11 cellular contexts compared by ENCODE assay signal in genomic region chr22:38238519-38239051, GRCh38. TPM values are rescaled to one million over a fixed set of nuclear protein-coding genes. Genes with fewer than 3 reads are reported as not detected.
DNase-seq lines count a peak whose midpoint lies in the region; ATAC-seq, FAIRE-seq and TF ChIP-seq lines count a peak whose summit lies in the region.
"Had no signal": no experiment of that assay in that cellular context is flagged by ENCODE, and none has a peak within 500 bp of the region (broad histone marks: within the 10 kb centered on the region; RNA-seq: fewer than 3 reads in every experiment).

No MANE protein-coding gene starts in this region.

- H3K4me3 ChIP-seq in HCT116 (replicated peaks in 1 of 2; ENCODE audit: low read depth in 1 of 2, low read length in 2 of 2) (no peak overlapping the region), keratinocyte (ENCODE audit: control insufficient read depth in 2 of 3, extremely low read depth in 1 of 3, insufficient read depth in 2 of 3, low read depth in 1 of 3, low read length in 3 of 3) (no peak overlapping the region), subcutaneous abdominal adipose tissue (ENCODE audit: low read depth in 1 of 5, low read length in 5 of 5) (peak overlapping the region in 1 of 5 donors; percentile 31)

- DNase-seq in HCT116 (ENCODE audit: low read depth, low spot score) (no peak), keratinocyte (ENCODE audit: low read depth, low spot score) (no peak), COLO668 (lab: John Stamatoyannopoulos, UW; ENCODE audit: unreplicated experiment) (no peak)
- no peak for DNase-seq in stimulated activated CD4-positive, alpha-beta T cell treated with anti-CD3 and anti-CD28 coated beads, Interleukin-4, amount 100 ng/mL, for 24 hours
- DNase-seq in activated T-cell treated with anti-CD3 and anti-CD28 coated beads, Interleukin-2, amount 50 U/mL, for 48 hours: no peak
- DNase-seq: DMS79 treated with DMSO at 0.1 percent for 48 hours; NCI-H345; stimulated activated CD4-positive, alpha-beta T cell treated with anti-CD3 and anti-CD28 coated beads, Interleukin-15, amount 100 ng/mL, for 24 hours had no signal

- H3K9ac ChIP-seq in HCT116 (ENCODE audit: low read length): peak overlapping the region; percentile 29
- H3K9ac ChIP-seq in keratinocyte (ENCODE audit: control insufficient read depth, extremely low read depth, insufficient read depth, low read length): peak overlapping the region; percentile 28
- peak overlapping the region in 3 of 5 donors; percentile 51 to 94 (median 57) for H3K9ac ChIP-seq in subcutaneous abdominal adipose tissue (ENCODE audit: low read length in 5 of 5)

- H3K27me3 ChIP-seq in HCT116 (ENCODE audit: insufficient read depth, low read length) (no peaks in the 10 kb centered on the region), keratinocyte (ENCODE audit: control insufficient read depth, extremely low read depth, insufficient read depth, low read length) (no peaks in the 10 kb centered on the region), subcutaneous abdominal adipose tissue (ENCODE audit: control insufficient read depth in 5 of 5, insufficient read depth in 4 of 5, low read length in 5 of 5) (no peaks in the 10 kb centered on the region)

- RAD21 ChIA-PET in HCT116 (lab: Charles Lee; ENCODE audit: low non-redundant PET in 1 of 2, low total read pairs in 2 of 2, uncharacterized antibody in 2 of 2, unreplicated experiment in 2 of 2): no interaction called here

- H3K36me3 ChIP-seq in HCT116 (ENCODE audit: control insufficient read depth in 1 of 2, insufficient read depth in 2 of 2, low read length in 2 of 2) (peaks cover 2 to 18% of the 10 kb centered on the region in 2 experiments; a peak in 3 of 4 replicates), keratinocyte (ENCODE audit: control insufficient read depth in 2 of 2, extremely low read depth in 1 of 2, insufficient read depth in 2 of 2, low read length in 2 of 2) (peaks cover 17 to 19% of the 10 kb centered on the region in 2 experiments), subcutaneous abdominal adipose tissue (ENCODE audit: control insufficient read depth in 5 of 5, insufficient read depth in 5 of 5, low read length in 5 of 5) (peaks cover 0 to 29% (median 19%) of the 10 kb centered on the region in 5 donors)

- no peak for FAIRE-seq in keratinocyte (lab: Jason Lieb, UNC)

- H3K79me2 ChIP-seq in HCT116 (ENCODE audit: insufficient read depth, low read length): no peaks in the 10 kb centered on the region; the same call in 1 of the 2 replicates
- H3K79me2 ChIP-seq in keratinocyte (ENCODE audit: control insufficient read depth, insufficient read depth, low read length): no peaks in the 10 kb centered on the region

- intact Hi-C loops in HCT116 (cut with micrococcal nuclease): no loop called here

- no peaks in the 10 kb centered on the region for H3K9me1 ChIP-seq in keratinocyte (ENCODE audit: control insufficient read depth, extremely low read depth, insufficient read depth, low read length)

- H4K20me1 ChIP-seq in HCT116 (ENCODE audit: insufficient read depth): no peaks in the 10 kb centered on the region
- H4K20me1 ChIP-seq in keratinocyte (ENCODE audit: control insufficient read depth, extremely low read depth, insufficient read depth, low read length): no peaks in the 10 kb centered on the region

- no peak for TF ChIP-seq POLR2A in HCT116 (IDR thresholded peaks at IDR 0.05; ENCODE audit: borderline replicate concordance, extremely low read depth, insufficient read depth, insufficient read length)

- H3K4me1 ChIP-seq in HCT116 (ENCODE audit: control insufficient read depth in 1 of 2, insufficient read depth in 2 of 2, low read length in 2 of 2): peaks cover 36 to 48% of the 10 kb centered on the region in 2 experiments
- H3K4me1 ChIP-seq in keratinocyte (ENCODE audit: control insufficient read depth, extremely low read depth, insufficient read depth, low read length): peaks cover 40% of the 10 kb centered on the region
- H3K4me1 ChIP-seq in subcutaneous abdominal adipose tissue (ENCODE audit: control insufficient read depth in 5 of 5, insufficient read depth in 5 of 5, low read length in 5 of 5): peaks cover 25 to 85% (median 82%) of the 10 kb centered on the region in 5 donors

- H3K4me2 ChIP-seq in HCT116 (ENCODE audit: low read length): peak overlapping the region; percentile 49; the same call in 1 of the 2 replicates
- H3K4me2 ChIP-seq in keratinocyte (ENCODE audit: control insufficient read depth, extremely low read depth, insufficient read depth, low read depth, low read length): no peak overlapping the region

- TF ChIP-seq RAD21 in HCT116 (IDR thresholded peaks at IDR 0.05; ENCODE audit: low read depth): no peak

- POLR2A ChIA-PET in HCT116 (lab: Charles Lee): interaction anchor here (1.4 kb wide), 1 partner anchor 10 kb away, joined by 6 read pairs; no protein-coding TSS in a partner anchor

- no peaks in the 10 kb centered on the region for H3K9me3 ChIP-seq in HCT116 (ENCODE audit: control insufficient read depth in 1 of 2, insufficient read depth in 1 of 2, low read depth in 1 of 2, low read length in 2 of 2)
- no peaks in the 10 kb centered on the region for H3K9me3 ChIP-seq in keratinocyte (ENCODE audit: control insufficient read depth, low read depth, low read length)
- H3K9me3 ChIP-seq in subcutaneous abdominal adipose tissue (ENCODE audit: control insufficient read depth in 5 of 5, low read length in 5 of 5): no peaks in the 10 kb centered on the region

- CTCF ChIA-PET in HCT116 (lab: Charles Lee): no interaction called here

- ATAC-seq in HCT116 (no peak), HG02798 (IDR thresholded peaks at IDR 0.05; ENCODE audit: poor library complexity, unreplicated experiment) (no peak)

- no peaks in the 10 kb centered on the region for H3K9me2 ChIP-seq in HCT116 (ENCODE audit: insufficient read depth)

- no peak overlapping the region for H2AFZ ChIP-seq in HCT116 (ENCODE audit: low read depth, low read length, poor library complexity, severe bottlenecking)
- no peak overlapping the region for H2AFZ ChIP-seq in keratinocyte (ENCODE audit: control insufficient read depth, low read length)

- no TSS peak for BruUV-seq in HCT116 (replicated peaks; lab: Mats Ljungman, UMichigan)

- dilution Hi-C loops in keratinocyte (cut with MboI; ENCODE audit: extremely low pct_ligation_motif_present, low sequenced_read_pairs): no loop called here

- peak overlapping the region; percentile 45; the same call in 1 of the 2 replicates for H3K27ac ChIP-seq in HCT116 (ENCODE audit: low read depth, low read length)
- peak overlapping the region; percentile 94 for H3K27ac ChIP-seq in cingulate gyrus (ENCODE audit: low read depth, low read length)
- peak overlapping the region; percentile 65 for H3K27ac ChIP-seq in keratinocyte (ENCODE audit: control insufficient read depth, insufficient read depth, low read length)
- peak overlapping the region; percentile 96 for H3K27ac ChIP-seq in subcutaneous abdominal adipose tissue (ENCODE audit: low read depth, low read length)

- TF ChIP-seq CTCF in HCT116 (IDR thresholded peaks at IDR 0.05 in 2 of 3, conservative IDR thresholded peaks at IDR 0.05 in 1 of 3; ENCODE audit: borderline replicate concordance in 1 of 3, insufficient read depth in 1 of 3, low read depth in 2 of 3, low read length in 2 of 3) (no peak), keratinocyte (optimal IDR thresholded peaks at IDR 0.05 in 1 of 3, IDR thresholded peaks at IDR 0.05 in 1 of 3, conservative IDR thresholded peaks at IDR 0.05 in 1 of 3; ENCODE audit: extremely low read depth in 1 of 3, insufficient read depth in 2 of 3, low read length in 3 of 3) (no peak)

TF ChIP-seq in HCT116, 20 proteins besides CTCF, POLR2A, EP300 and RAD21 (continues in another document):
- TF ChIP-seq ZFX (IDR thresholded peaks at IDR 0.05): no peak
- no peak for TF ChIP-seq CBX3 (IDR thresholded peaks at IDR 0.05; ENCODE audit: low read depth)
- TF ChIP-seq JUND (IDR thresholded peaks at IDR 0.05): no peak

RNA-seq across cellular contexts. Expression of gene TMEM184B, which starts 34.2 kb away (rescaled TPM):
- total RNA-seq in HCT116 (2021; ENCODE audit: unreplicated experiment): 66.0 TPM
- polyA plus RNA-seq in HCT116 (2012): 51.2 and 55.1 TPM in 2 replicates
- 12.8 to 47.3 TPM (median 18.8 TPM) in 3 replicates for polyA plus RNA-seq in keratinocyte
- 3.8 TPM for polyA plus RNA-seq in keratinocyte (2011; ENCODE audit: low read depth)
- polyA plus RNA-seq in keratinocyte (2011; cell fraction: cytosol; rRNA removed): 25.0 and 37.5 TPM in 2 replicates
- 52.2 and 66.1 TPM in 2 replicates for polyA plus RNA-seq in keratinocyte (2011; cell fraction: nucleus; rRNA removed)
- 27.6 and 57.4 TPM in 2 replicates for polyA plus RNA-seq in keratinocyte (2012; ENCODE audit: low replicate concordance)
- 25.2 to 78.0 TPM (median 29.0 TPM) in 3 replicates for polyA minus RNA-seq in keratinocyte
- 72.3 TPM for polyA minus RNA-seq in keratinocyte (2011; cell fraction: cytosol; rRNA and poly(A)+ RNA removed)
- polyA minus RNA-seq in keratinocyte (2011; cell fraction: nucleus; rRNA and poly(A)+ RNA removed): 35.3 and 44.1 TPM in 2 replicates

RNA-seq across cellular contexts. Expression of gene MAFF, which starts 36.8 kb away (rescaled TPM):
- total RNA-seq in HCT116 (2021; ENCODE audit: unreplicated experiment): 26.0 TPM
- polyA plus RNA-seq in HCT116 (2012): 19.6 and 30.2 TPM in 2 replicates
- polyA plus RNA-seq in keratinocyte: 8.6 to 10.5 TPM (median 10.5 TPM) in 3 replicates
- polyA plus RNA-seq in keratinocyte (2011; ENCODE audit: low read depth): 29.6 TPM
- 7.0 and 9.8 TPM in 2 replicates for polyA plus RNA-seq in keratinocyte (2011; cell fraction: cytosol; rRNA removed)
- 12.7 and 15.8 TPM in 2 replicates for polyA plus RNA-seq in keratinocyte (2011; cell fraction: nucleus; rRNA removed)
- polyA plus RNA-seq in keratinocyte (2012; ENCODE audit: low replicate concordance): 12.2 and 74.2 TPM in 2 replicates
- polyA minus RNA-seq in keratinocyte: 3.1 to 3.9 TPM (median 3.5 TPM) in 3 replicates
- 12.3 TPM for polyA minus RNA-seq in keratinocyte (2011; cell fraction: cytosol; rRNA and poly(A)+ RNA removed)
- polyA minus RNA-seq in keratinocyte (2011; cell fraction: nucleus; rRNA and poly(A)+ RNA removed): 8.0 and 8.1 TPM in 2 replicates

RNA-seq across cellular contexts. Expression of gene PLA2G6, which starts 57.0 kb away (rescaled TPM):
- 36.0 TPM for total RNA-seq in HCT116 (2021; ENCODE audit: unreplicated experiment)
- 24.8 and 27.6 TPM in 2 replicates for polyA plus RNA-seq in HCT116 (2012)
- polyA plus RNA-seq in keratinocyte: 4.6 to 12.1 TPM (median 5.2 TPM) in 3 replicates
- 1.6 TPM for polyA plus RNA-seq in keratinocyte (2011; ENCODE audit: low read depth)
- 1.4 and 2.3 TPM in 2 replicates for polyA plus RNA-seq in keratinocyte (2011; cell fraction: cytosol; rRNA removed)
- polyA plus RNA-seq in keratinocyte (2011; cell fraction: nucleus; rRNA removed): 34.0 and 40.8 TPM in 2 replicates
- polyA plus RNA-seq in keratinocyte (2012; ENCODE audit: low replicate concordance): 3.2 and 9.8 TPM in 2 replicates
- polyA minus RNA-seq in keratinocyte: 4.4 to 20.7 TPM (median 14.4 TPM) in 3 replicates
- 5.0 TPM for polyA minus RNA-seq in keratinocyte (2011; cell fraction: cytosol; rRNA and poly(A)+ RNA removed)
- polyA minus RNA-seq in keratinocyte (2011; cell fraction: nucleus; rRNA and poly(A)+ RNA removed): 16.8 and 27.8 TPM in 2 replicates

Comparison
In these comparisons a context has a peak if more than half of its experiments do, and no peak if none do; other contexts are left out.
1. H3K27ac ChIP-seq: peak in every context shown above with its lines; median percentile 96 in subcutaneous abdominal adipose tissue; 94 in cingulate gyrus; 65 in keratinocyte; 45 in HCT116.